Comparison of ENCODE assay signal across 12 cellular contexts in genomic region chr1:235397733-235398132, GRCh38. TPM values are rescaled to one million over a fixed set of nuclear protein-coding genes. Genes with fewer than 3 reads are reported as not detected.
DNase-seq lines count a peak whose midpoint lies in the region; ATAC-seq and TF ChIP-seq lines count a peak whose summit lies in the region.
"Had no signal": no experiment of that assay in that cellular context is flagged by ENCODE, and none has a peak within 500 bp of the region (broad histone marks: within the 10 kb centered on the region; RNA-seq: fewer than 3 reads in every experiment).

No MANE protein-coding gene starts in this region.

- no peaks in the 10 kb centered on the region for H3K9me2 ChIP-seq in GM23248 (ENCODE audit: insufficient read depth)

- peak overlapping the region; percentile 58 for H3K4me2 ChIP-seq in GM23248 (ENCODE audit: unreplicated experiment)

- H3K27ac Mint-ChIP-seq in stimulated activated naive B cell treated with anti-CD40 and anti-IgM and Interleukin-4, amounts not matched to agents 10 μg/mL and 1 μg/mL and 100 μg/mL, for 72 hours = no peak overlapping the region
- H3K27ac Mint-ChIP-seq: T-cell had no signal

- no peaks in the 10 kb centered on the region for H4K20me1 ChIP-seq in GM23248 (ENCODE audit: insufficient read depth)

- peaks cover 33% of the 10 kb centered on the region for H3F3A ChIP-seq in GM23248 (ENCODE audit: insufficient read depth)

- no peak for ATAC-seq in stimulated activated naive B cell treated with anti-CD40 and anti-IgM and Interleukin-4, amounts not matched to agents 10 μg/mL and 1 μg/mL and 100 μg/mL, for 72 hours (replicated peaks)
- ATAC-seq: sciatic nerve, T-cell had no signal

- H2AFZ ChIP-seq in GM23248 = no peak overlapping the region

- H3K9ac ChIP-seq in GM23248 = no peak overlapping the region

- H3K9me3 ChIP-seq in GM23248 (ENCODE audit: low read depth) = no peaks in the 10 kb centered on the region

- DNase-seq in GM23248 = peak; percentile 99
- DNase-seq in T1000 (lab: John Stamatoyannopoulos, UW) = peak; percentile 57
- peak; percentile 84 for DNase-seq in fibroblast of pulmonary artery (ENCODE audit: low read depth)
- DNase-seq in stromal cell of bone marrow (ENCODE audit: low read depth) = peak; percentile 92
- no peak for DNase-seq in stimulated activated naive B cell treated with anti-CD40 and anti-IgM and Interleukin-4, amounts not matched to agents 10 μg/mL and 1 μg/mL and 100 μg/mL, for 72 hours
- no peak for DNase-seq in NCI-H82 treated with DMSO at 0.1 percent for 48 hours (lab: John Stamatoyannopoulos, UW; ENCODE audit: unreplicated experiment)
- no peak for DNase-seq in SW 1271 (lab: John Stamatoyannopoulos, UW)
- DNase-seq: activated CD4-positive, alpha-beta T cell treated with anti-CD3 and anti-CD28 coated beads for 48 hours; NCI-H2171 treated with DMSO at 0.1 percent for 48 hours; substantia nigra; T-cell had no signal

- H3K27me3 ChIP-seq in GM23248 (replicated peaks; ENCODE audit: insufficient read depth) = no peaks in the 10 kb centered on the region

- peak overlapping the region; percentile 50 for H3K4me3 ChIP-seq in GM23248
- no peak overlapping the region for H3K4me3 ChIP-seq in fibroblast of pulmonary artery (replicated peaks; ENCODE audit: low read depth, low read length)

- H3K36me3 Mint-ChIP-seq in stimulated activated naive B cell treated with anti-CD40 and anti-IgM and Interleukin-4, amounts not matched to agents 10 μg/mL and 1 μg/mL and 100 μg/mL, for 72 hours = peaks cover 24 to 34% of the 10 kb centered on the region in 2 donors

- no peaks in the 10 kb centered on the region for H3K27me3 Mint-ChIP-seq in stimulated activated naive B cell treated with anti-CD40 and anti-IgM and Interleukin-4, amounts not matched to agents 10 μg/mL and 1 μg/mL and 100 μg/mL, for 72 hours
- H3K27me3 Mint-ChIP-seq: T-cell had no signal

- H3K27ac ChIP-seq in GM23248 = peak overlapping the region; percentile 65

- no peak overlapping the region for H3K4me3 Mint-ChIP-seq in stimulated activated naive B cell treated with anti-CD40 and anti-IgM and Interleukin-4, amounts not matched to agents 10 μg/mL and 1 μg/mL and 100 μg/mL, for 72 hours
- H3K4me3 Mint-ChIP-seq: T-cell had no signal

- H3K4me1 ChIP-seq in GM23248 (ENCODE audit: insufficient read depth) = peaks cover 33% of the 10 kb centered on the region

- H3K9me3 Mint-ChIP-seq in stimulated activated naive B cell treated with anti-CD40 and anti-IgM and Interleukin-4, amounts not matched to agents 10 μg/mL and 1 μg/mL and 100 μg/mL, for 72 hours = no peaks in the 10 kb centered on the region
- H3K9me3 Mint-ChIP-seq: T-cell had no signal

- no peaks in the 10 kb centered on the region for H3K36me3 ChIP-seq in GM23248 (ENCODE audit: low read depth)

- 3 to 9% methylated on average over 2 of the region's 2 CpGs for WGBS in GM23248 (ENCODE audit: low coverage in 1 of 2, low lambda C conversion rate in 2 of 2, missing lambda C conversion rate in 2 of 2), 2 experiments

- H3K4me1 Mint-ChIP-seq in stimulated activated naive B cell treated with anti-CD40 and anti-IgM and Interleukin-4, amounts not matched to agents 10 μg/mL and 1 μg/mL and 100 μg/mL, for 72 hours = peaks cover 7 to 23% of the 10 kb centered on the region in 2 donors

- TF ChIP-seq CTCF in fibroblast of pulmonary artery (IDR thresholded peaks at IDR 0.05; ENCODE audit: low read length, missing control alignments) = no peak

- in situ Hi-C loops in GM23248 (cut with MboI) = no loop called here

- H3K79me2 ChIP-seq in GM23248 (ENCODE audit: insufficient read depth) = peaks cover 90% of the 10 kb centered on the region

RNA-seq across cellular contexts. Expression of gene TBCE, which starts 30.5 kb away (rescaled TPM):
- 23.3 and 24.4 TPM in 2 replicates for total RNA-seq in GM23248 (2014; rRNA removed; shearing (Covaris generic))
- 33.8 and 35.3 TPM in 2 replicates for polyA plus RNA-seq in GM23248 (2016; fragmentation: Nextera tagmentation; extraction: Ambion mirVana)

Comparison
In these comparisons a context has a peak if more than half of its experiments do, and no peak if none do; other contexts are left out.
1. DNase-seq: peak in GM23248 (single experiment), T1000 (single experiment), fibroblast of pulmonary artery (single experiment) and stromal cell of bone marrow (single experiment); none in stimulated activated naive B cell treated with anti-CD40 and anti-IgM and Interleukin-4, amounts not matched to agents 10 μg/mL and 1 μg/mL and 100 μg/mL, for 72 hours (single experiment), NCI-H82 treated with DMSO at 0.1 percent for 48 hours (single experiment) and SW 1271 (0 of 2).